ENCODE assay signal across 12 cellular contexts in genomic region chr18:45793295-45793965, GRCh38. TPM values are rescaled to one million over a fixed set of nuclear protein-coding genes. Genes with fewer than 3 reads are reported as not detected.
A peak's percentile ranks its signal among the peaks of the same experiment; 100 is the strongest.
DNase-seq lines count a peak whose midpoint lies in the region; ATAC-seq, FAIRE-seq and TF ChIP-seq lines count a peak whose summit lies in the region.
"Had no signal": no experiment of that assay in that cellular context is flagged by ENCODE, and none has a peak within 500 bp of the region (broad histone marks: within the 10 kb centered on the region; RNA-seq: fewer than 3 reads in every experiment).

No MANE protein-coding gene starts in this region.

- H3K36me3 Mint-ChIP-seq in osteocyte (ENCODE audit: unreplicated experiment), result peaks cover 1% of the 10 kb centered on the region

- no peaks in the 10 kb centered on the region for H3K27me3 Mint-ChIP-seq in osteocyte (ENCODE audit: unreplicated experiment)

- H3K27ac ChIP-seq in OCI-LY7 (ENCODE audit: low read depth, low read length, poor library complexity, severe bottlenecking), result no peak overlapping the region
- H3K27ac ChIP-seq: parathyroid adenoma had no signal

- ATAC-seq in HG03520 (IDR thresholded peaks at IDR 0.05; ENCODE audit: unreplicated experiment), result no peak
- ATAC-seq: activated CD4-positive, CD25-positive, alpha-beta regulatory T cell treated with anti-CD3 and anti-CD28 coated beads, Interleukin-2, amount 50 U/mL, for 24 hours had no signal

- H3K79me2 ChIP-seq in OCI-LY7 (ENCODE audit: insufficient read depth, low read depth, low read length), result no peaks in the 10 kb centered on the region
- H3K79me2 ChIP-seq: parathyroid adenoma had no signal

- POLR2A ChIA-PET in OCI-LY7 (lab: Charles Lee), result no interaction called here

- intact Hi-C loops in OCI-LY7 (cut with micrococcal nuclease; ENCODE audit: unreplicated experiment) (no loop called here), head of caudate nucleus (cut with DNase I) (no loop called here)

- H3K27ac Mint-ChIP-seq in osteocyte (ENCODE audit: unreplicated experiment), result peak overlapping the region; percentile 89

- no peaks in the 10 kb centered on the region for H3K9me3 ChIP-seq in OCI-LY7 (ENCODE audit: low read length)

- H3K27me3 ChIP-seq in bronchial epithelial cell (ENCODE audit: control insufficient read depth, insufficient read depth, low read length), result no peaks in the 10 kb centered on the region

- no peak for TF ChIP-seq CTCF in bronchial epithelial cell (IDR thresholded peaks at IDR 0.05; ENCODE audit: insufficient read depth, low read length, severe bottlenecking)
- TF ChIP-seq CTCF in osteocyte (IDR thresholded peaks at IDR 0.05), result no peak
- no peak for TF ChIP-seq CTCF in OCI-LY7 (conservative IDR thresholded peaks at IDR 0.05; ENCODE audit: low read length)

- H3K4me3 Mint-ChIP-seq in osteocyte (ENCODE audit: unreplicated experiment), result no peak overlapping the region

- no peak overlapping the region for H2AFZ ChIP-seq in OCI-LY7 (ENCODE audit: low read length)
- H2AFZ ChIP-seq: parathyroid adenoma had no signal

- H3K9me3 Mint-ChIP-seq in osteocyte (ENCODE audit: unreplicated experiment), result no peaks in the 10 kb centered on the region

- H3K4me1 ChIP-seq in OCI-LY7 (ENCODE audit: insufficient read depth, low read length, poor library complexity, severe bottlenecking), result no peaks in the 10 kb centered on the region
- H3K4me1 ChIP-seq: parathyroid adenoma had no signal

- H4K20me1 ChIP-seq in OCI-LY7 (ENCODE audit: insufficient read depth, low read length), result no peaks in the 10 kb centered on the region

- peaks cover 29% of the 10 kb centered on the region for H3K4me1 Mint-ChIP-seq in osteocyte (ENCODE audit: unreplicated experiment)

- DNase-seq in ELR (ENCODE audit: low read depth), result peak; percentile 99
- DNase-seq in NCI-H226, result peak; percentile 83
- peak; percentile 100 for DNase-seq in bronchial epithelial cell (ENCODE audit: low read depth)
- DNase-seq in osteocyte (ENCODE audit: extremely low spot score, unreplicated experiment), result no peak
- DNase-seq in OCI-LY7 (ENCODE audit: low spot score), result no peak
- no peak for DNase-seq in head of caudate nucleus
- no peak for DNase-seq in NCI-H1930 (lab: John Stamatoyannopoulos, UW)
- DNase-seq: amygdala, NCI-H510A treated with DMSO at 0.1 percent for 48 hours had no signal

- BruUV-seq in OCI-LY7 (replicated peaks; lab: Mats Ljungman, UMichigan), result no TSS peak

- H3K4me3 ChIP-seq in bronchial epithelial cell (ENCODE audit: low read depth, low read length) (no peak overlapping the region), OCI-LY7 (ENCODE audit: low read depth, low read length, poor library complexity, severe bottlenecking) (no peak overlapping the region)

- H3K4me2 ChIP-seq in OCI-LY7 (ENCODE audit: low read length), result no peak overlapping the region

- H3K9me2 ChIP-seq in OCI-LY7 (ENCODE audit: insufficient read depth, low read length), result no peaks in the 10 kb centered on the region

- CTCF ChIA-PET in OCI-LY7 (lab: Charles Lee; ENCODE audit: unreplicated experiment), result no interaction called here

- FAIRE-seq in bronchial epithelial cell (lab: Jason Lieb, UNC), result peak; percentile 97

- H3K36me3 ChIP-seq in bronchial epithelial cell (ENCODE audit: control insufficient read depth, insufficient read depth, low read length), result no peaks in the 10 kb centered on the region
- H3K36me3 ChIP-seq in OCI-LY7 (ENCODE audit: insufficient read depth, low read length), result no peaks in the 10 kb centered on the region

RNA-seq across cellular contexts. Expression of gene SIGLEC15, which starts 32.0 kb away (rescaled TPM):
- 0.26 TPM in 1 of 2 replicates, not detected in the other for total RNA-seq in bronchial epithelial cell
- 0.13 and 0.37 TPM in 2 replicates for total RNA-seq in osteocyte
- total RNA-seq in OCI-LY7 (2014; rRNA removed; shearing (Covaris generic)), result not detected in 2 replicates
- not detected in 2 replicates for total RNA-seq in OCI-LY7 (2022)

Comparison
In these comparisons a context has a peak if more than half of its experiments do, and no peak if none do; other contexts are left out.
1. DNase-seq: peak in ELR (single experiment), NCI-H226 (single experiment) and bronchial epithelial cell (single experiment); none in osteocyte (single experiment), OCI-LY7 (single experiment), head of caudate nucleus (0 of 42) and NCI-H1930 (0 of 2).